In genomic region chr12:46808955-46809697, GRCh38 we compare ENCODE assay signal across 25 cellular contexts. TPM values are rescaled to one million over a fixed set of nuclear protein-coding genes. Genes with fewer than 3 reads are reported as not detected.
"Had no signal": no experiment of that assay in that cellular context is flagged by ENCODE, and none has a peak within 500 bp of the region (broad histone marks: within the 10 kb centered on the region; RNA-seq: fewer than 3 reads in every experiment).

No MANE protein-coding gene starts in this region.

- H3K27me3 Mint-ChIP-seq: IgD-negative memory B cell had no signal

- H3K4me3 Mint-ChIP-seq: activated CD4-positive, alpha-beta memory T cell treated with anti-CD3 and anti-CD28 coated beads, Interleukin-2, amount 10 ng/mL, durations not matched to agents 7 days and 5 days; activated CD4-positive, alpha-beta T cell treated with anti-CD3 and anti-CD28 coated beads for 36 hours; activated naive CD4-positive, alpha-beta T cell treated with anti-CD3 and anti-CD28 coated beads, Interleukin-2, amount 10 ng/mL, durations not matched to agents 7 days and 5 days; activated naive CD8-positive, alpha-beta T cell treated with anti-CD3 and anti-CD28 coated beads for 36 hours; activated T-cell treated with anti-CD3 and anti-CD28 coated beads, Interleukin-2, amount 50 U/mL, for 72 hours; IgD-negative memory B cell; T-cell had no signal

- H3K36me3 Mint-ChIP-seq: activated naive CD4-positive, alpha-beta T cell treated with anti-CD3 and anti-CD28 coated beads, Interleukin-2, amount 10 ng/mL, durations not matched to agents 7 days and 5 days; activated naive CD8-positive, alpha-beta T cell treated with anti-CD3 and anti-CD28 coated beads for 36 hours; T-cell had no signal

- H3K27me3 ChIP-seq: Peyer's patch, SJSA1 had no signal

- H3K9me3 Mint-ChIP-seq: activated CD4-positive, alpha-beta memory T cell treated with anti-CD3 and anti-CD28 coated beads, Interleukin-2, amount 10 ng/mL, durations not matched to agents 7 days and 5 days; activated naive CD4-positive, alpha-beta T cell treated with anti-CD3 and anti-CD28 coated beads, Interleukin-2, amount 10 ng/mL, durations not matched to agents 7 days and 5 days; activated naive CD8-positive, alpha-beta T cell treated with anti-CD3 and anti-CD28 coated beads for 36 hours; activated T-cell treated with anti-CD3 and anti-CD28 coated beads, Interleukin-2, amount 50 U/mL, for 72 hours; activated T-helper 2 cell treated with anti-CD3 and anti-CD28 coated beads, Interferon-gamma antibody, Interleukin-2, Interleukin-4, amounts not matched to agents 10 μg/mL and 5 μg/mL and 100 μg/mL, durations not matched to agents 14 hours and 24 hours and 36 hours; IgD-negative memory B cell; T-cell had no signal

- ATAC-seq: activated CD4-positive, alpha-beta T cell treated with anti-CD3 and anti-CD28 coated beads for 36 hours; activated T-cell treated with anti-CD3 and anti-CD28 coated beads, Interleukin-2, amount 50 U/mL, for 72 hours; T-cell had no signal

- H3K4me3 ChIP-seq: Peyer's patch, SJSA1 had no signal

- H3K4me1 Mint-ChIP-seq: activated naive CD4-positive, alpha-beta T cell treated with anti-CD3 and anti-CD28 coated beads, Interleukin-2, amount 10 ng/mL, durations not matched to agents 7 days and 5 days had no signal

- H3K4me1 ChIP-seq: Peyer's patch, SJSA1 had no signal

- H3K9me3 ChIP-seq: Peyer's patch, SJSA1 had no signal

- H3K27ac ChIP-seq: Peyer's patch, RWPE1, SJSA1, VCaP had no signal

- H3K36me3 ChIP-seq: Peyer's patch, SJSA1 had no signal

- H3K27ac Mint-ChIP-seq: activated CD4-positive, alpha-beta memory T cell treated with anti-CD3 and anti-CD28 coated beads, Interleukin-2, amount 10 ng/mL, durations not matched to agents 7 days and 5 days; activated CD4-positive, alpha-beta T cell treated with anti-CD3 and anti-CD28 coated beads for 36 hours; activated naive CD4-positive, alpha-beta T cell treated with anti-CD3 and anti-CD28 coated beads, Interleukin-2, amount 10 ng/mL, durations not matched to agents 7 days and 5 days; activated naive CD8-positive, alpha-beta T cell treated with anti-CD3 and anti-CD28 coated beads for 36 hours; activated T-cell treated with anti-CD3 and anti-CD28 coated beads, Interleukin-2, amount 50 U/mL, for 72 hours; activated T-helper 2 cell treated with anti-CD3 and anti-CD28 coated beads, Interferon-gamma antibody, Interleukin-2, Interleukin-4, amounts not matched to agents 10 μg/mL and 5 μg/mL and 100 μg/mL, durations not matched to agents 14 hours and 24 hours and 36 hours; IgD-negative memory B cell; T-cell had no signal

- DNase-seq: activated CD4-positive, alpha-beta memory T cell treated with anti-CD3 and anti-CD28 coated beads, Interleukin-2, amount 10 ng/mL, durations not matched to agents 7 days and 5 days; activated CD4-positive, alpha-beta T cell treated with anti-CD3 and anti-CD28 coated beads for 36 hours; activated CD4-positive, alpha-beta T cell treated with anti-CD3 and anti-CD28 coated beads, Interleukin-2, amount 50 U/mL, for 1 hour; activated CD8-positive, alpha-beta memory T cell treated with anti-CD3 and anti-CD28 coated beads, Interleukin-2, amount 50 U/mL, for 4 hours; activated gamma-delta T cell treated with Interleukin-2 at 50 U/mL for 16 hours; activated naive CD4-positive, alpha-beta T cell treated with anti-CD3 and anti-CD28 coated beads, Interleukin-2, amount 10 ng/mL, durations not matched to agents 7 days and 5 days; activated naive CD8-positive, alpha-beta T cell treated with anti-CD3 and anti-CD28 coated beads for 36 hours; activated T-cell treated with anti-CD3 and anti-CD28 coated beads, Interleukin-2, amount 50 U/mL, for 72 hours; KG1; NCI-H1048; NCI-H1417; NCI-H1694; NCI-H2081; NCI-H510A treated with DMSO at 0.1 percent for 48 hours; Peyer's patch; Right ventricle myocardium superior; T-cell had no signal

RNA-seq across cellular contexts. Expression of gene SLC38A4, which starts 16.7 kb away (rescaled TPM):
- total RNA-seq: activated CD4-positive, alpha-beta memory T cell treated with anti-CD3 and anti-CD28 coated beads, Interleukin-2, amount 10 ng/mL, durations not matched to agents 7 days and 5 days; activated CD4-positive, alpha-beta T cell treated with anti-CD3 and anti-CD28 coated beads for 36 hours; activated CD8-positive, alpha-beta memory T cell treated with anti-CD3 and anti-CD28 coated beads for 36 hours; activated naive CD8-positive, alpha-beta T cell treated with anti-CD3 and anti-CD28 coated beads for 36 hours; activated T-helper 2 cell treated with anti-CD3 and anti-CD28 coated beads, Interferon-gamma antibody, Interleukin-2, Interleukin-4, amounts not matched to agents 10 μg/mL and 5 μg/mL and 100 μg/mL, durations not matched to agents 14 hours and 24 hours and 36 hours; cardiac septum; T-helper 2 cell treated with Interferon-gamma antibody and Interleukin-4, amounts not matched to agents 100 ng/mL and 5 ng/mL, for 36 hours had no signal
- polyA plus RNA-seq: IgD-negative memory B cell had no signal
